Comparison of ENCODE assay signal across 13 cellular contexts in genomic region chr7:151306374-151306773, GRCh38. TPM values are rescaled to one million over a fixed set of nuclear protein-coding genes. Genes with fewer than 3 reads are reported as not detected.
DNase-seq lines count a peak whose midpoint lies in the region; ATAC-seq lines count a peak whose summit lies in the region.
"Had no signal": no experiment of that assay in that cellular context is flagged by ENCODE, and none has a peak within 500 bp of the region (broad histone marks: within the 10 kb centered on the region; RNA-seq: fewer than 3 reads in every experiment).

No MANE protein-coding gene starts in this region.

- H3K79me1 ChIP-seq in trophoblast cell (ENCODE audit: low read length), result no peaks in the 10 kb centered on the region

- no peak overlapping the region for H2AFZ ChIP-seq in trophoblast cell (ENCODE audit: insufficient read depth, low read length, poor library complexity)

- POLR2A ChIA-PET in activated CD4-positive, alpha-beta memory T cell treated with anti-CD3 and anti-CD28 coated beads, Interleukin-2, amount 10 ng/mL, durations not matched to agents 7 days and 5 days (lab: Charles Lee), result no interaction called here
- POLR2A ChIA-PET in activated CD4-positive, alpha-beta memory T cell treated with anti-CD3 and anti-CD28 coated beads for 36 hours (lab: Charles Lee), result no interaction called here

- no peaks in the 10 kb centered on the region for H3K27me3 ChIP-seq in trophoblast cell (ENCODE audit: insufficient read depth, low read length)

- H3K27ac Mint-ChIP-seq in activated CD4-positive, alpha-beta memory T cell treated with anti-CD3 and anti-CD28 coated beads, Interleukin-2, amount 10 ng/mL, durations not matched to agents 7 days and 5 days, result no peak overlapping the region
- no peak overlapping the region for H3K27ac Mint-ChIP-seq in activated CD4-positive, alpha-beta memory T cell treated with anti-CD3 and anti-CD28 coated beads for 36 hours
- H3K27ac Mint-ChIP-seq: CD8-positive, alpha-beta T cell had no signal

- peaks cover 15% of the 10 kb centered on the region for H3K27me3 Mint-ChIP-seq in activated CD4-positive, alpha-beta memory T cell treated with anti-CD3 and anti-CD28 coated beads, Interleukin-2, amount 10 ng/mL, durations not matched to agents 7 days and 5 days
- peaks cover 19% of the 10 kb centered on the region for H3K27me3 Mint-ChIP-seq in activated CD4-positive, alpha-beta memory T cell treated with anti-CD3 and anti-CD28 coated beads for 36 hours

- no peak overlapping the region for H3K27ac ChIP-seq in trophoblast cell (ENCODE audit: low read depth, low read length)
- H3K27ac ChIP-seq: 22Rv1 had no signal

- H2BK12ac ChIP-seq in trophoblast cell (ENCODE audit: low read length), result no peak overlapping the region

- intact Hi-C loops in activated CD4-positive, alpha-beta memory T cell treated with anti-CD3 and anti-CD28 coated beads for 36 hours (cut with micrococcal nuclease), result no loop called here
- intact Hi-C loops in cardiac septum (cut with DNase I) (no loop called here), Right ventricle myocardium inferior (cut with DNase I) (no loop called here)

- WGBS in trophoblast cell (ENCODE audit: extremely low coverage, insufficient coverage, insufficient read length), result no CpG with 5 or more reads among the region's 8 CpGs

- H3K79me2 ChIP-seq in trophoblast cell (ENCODE audit: control insufficient read depth, insufficient read depth, low read length, poor library complexity), result no peaks in the 10 kb centered on the region

- no peak overlapping the region for H4K8ac ChIP-seq in trophoblast cell (ENCODE audit: low read depth, low read length)

- no peaks in the 10 kb centered on the region for H3K36me3 ChIP-seq in trophoblast cell (ENCODE audit: control insufficient read depth in 1 of 2, insufficient read depth in 2 of 2, low read length in 2 of 2)
- H3K36me3 ChIP-seq: HAP-1 had no signal

- no peak overlapping the region for H3K4ac ChIP-seq in trophoblast cell (ENCODE audit: low read depth, low read length)

- no peak overlapping the region for H4K91ac ChIP-seq in trophoblast cell (ENCODE audit: low read depth, low read length)

- CTCF ChIA-PET in activated CD4-positive, alpha-beta memory T cell treated with anti-CD3 and anti-CD28 coated beads, Interleukin-2, amount 10 ng/mL, durations not matched to agents 7 days and 5 days (lab: Charles Lee), result interaction anchor here (1.1 to 3.5 kb wide), 5 partner anchors 9 to 183 kb away, joined by 3 to 22 read pairs (median 5); no protein-coding TSS in a partner anchor
- CTCF ChIA-PET in activated CD4-positive, alpha-beta memory T cell treated with anti-CD3 and anti-CD28 coated beads for 36 hours (lab: Charles Lee), result interaction anchor here (1.0 to 2.0 kb wide), 4 partner anchors 9 to 182 kb away, joined by 3 to 9 read pairs (median 5); no protein-coding TSS in a partner anchor

- H3K9me3 ChIP-seq in trophoblast cell (ENCODE audit: insufficient read depth, low read depth, low read length), result peaks cover 6% of the 10 kb centered on the region

- H3K14ac ChIP-seq in trophoblast cell (ENCODE audit: low read length), result no peak overlapping the region

- no peak overlapping the region for H2BK120ac ChIP-seq in trophoblast cell (ENCODE audit: insufficient read depth, low read length, poor library complexity)

- DNase-seq in activated CD4-positive, alpha-beta memory T cell treated with anti-CD3 and anti-CD28 coated beads, Interleukin-2, amount 10 ng/mL, durations not matched to agents 7 days and 5 days, result peak; percentile 15
- no peak for DNase-seq in activated CD4-positive, alpha-beta memory T cell treated with anti-CD3 and anti-CD28 coated beads for 36 hours
- DNase-seq in cardiac septum (ENCODE audit: low spot score) (peak; percentile 55), Right ventricle myocardium inferior (ENCODE audit: missing footprints) (no peak), left lobe of liver (ENCODE audit: low spot score) (peak; percentile 8), T-helper 2 cell (no peak), trophoblast cell (no peak)
- DNase-seq: CD8-positive, alpha-beta T cell; COR-L47; DND-41; GDM1 had no signal

- H3K4me1 ChIP-seq in trophoblast cell (ENCODE audit: control insufficient read depth in 1 of 2, insufficient read depth in 2 of 2, low read length in 2 of 2), result peaks cover 3% of the 10 kb centered on the region in 2 experiments

- H2BK5ac ChIP-seq in trophoblast cell (ENCODE audit: low read depth, low read length, poor library complexity), result no peak overlapping the region

- peaks cover 13% of the 10 kb centered on the region for H3K4me1 Mint-ChIP-seq in activated CD4-positive, alpha-beta memory T cell treated with anti-CD3 and anti-CD28 coated beads, Interleukin-2, amount 10 ng/mL, durations not matched to agents 7 days and 5 days
- H3K4me1 Mint-ChIP-seq in activated CD4-positive, alpha-beta memory T cell treated with anti-CD3 and anti-CD28 coated beads for 36 hours (ENCODE audit: low read depth), result peaks cover 12% of the 10 kb centered on the region

- no peak overlapping the region for H3K4me2 ChIP-seq in trophoblast cell (ENCODE audit: low read length)

- no peak overlapping the region for H4K12ac ChIP-seq in trophoblast cell (ENCODE audit: low read depth, low read length)

- no peak for ATAC-seq in Right ventricle myocardium inferior
- no peak for ATAC-seq in left lobe of liver
- ATAC-seq: CD8-positive, alpha-beta T cell had no signal

- H3K4me3 ChIP-seq in trophoblast cell (ENCODE audit: low read depth, low read length), result no peak overlapping the region
- H3K4me3 ChIP-seq: HAP-1 had no signal

- no peak overlapping the region for H2AK5ac ChIP-seq in trophoblast cell (ENCODE audit: low read length)

- H3K23ac ChIP-seq in trophoblast cell (ENCODE audit: low read length), result no peak overlapping the region

- H3K4me3 Mint-ChIP-seq in activated CD4-positive, alpha-beta memory T cell treated with anti-CD3 and anti-CD28 coated beads, Interleukin-2, amount 10 ng/mL, durations not matched to agents 7 days and 5 days, result no peak overlapping the region
- H3K4me3 Mint-ChIP-seq in activated CD4-positive, alpha-beta memory T cell treated with anti-CD3 and anti-CD28 coated beads for 36 hours, result no peak overlapping the region
- H3K4me3 Mint-ChIP-seq: CD8-positive, alpha-beta T cell had no signal

- H3K36me3 Mint-ChIP-seq in activated CD4-positive, alpha-beta memory T cell treated with anti-CD3 and anti-CD28 coated beads, Interleukin-2, amount 10 ng/mL, durations not matched to agents 7 days and 5 days (ENCODE audit: low read depth), result no peaks in the 10 kb centered on the region
- H3K36me3 Mint-ChIP-seq in activated CD4-positive, alpha-beta memory T cell treated with anti-CD3 and anti-CD28 coated beads for 36 hours, result no peaks in the 10 kb centered on the region
- H3K36me3 Mint-ChIP-seq: CD8-positive, alpha-beta T cell had no signal

- H3K9ac ChIP-seq in trophoblast cell (ENCODE audit: low read length), result no peak overlapping the region

- H3K9me3 Mint-ChIP-seq in activated CD4-positive, alpha-beta memory T cell treated with anti-CD3 and anti-CD28 coated beads, Interleukin-2, amount 10 ng/mL, durations not matched to agents 7 days and 5 days, result peaks cover 3% of the 10 kb centered on the region
- H3K9me3 Mint-ChIP-seq in activated CD4-positive, alpha-beta memory T cell treated with anti-CD3 and anti-CD28 coated beads for 36 hours, result peaks cover 8% of the 10 kb centered on the region
- H3K9me3 Mint-ChIP-seq: CD8-positive, alpha-beta T cell had no signal

- H3K18ac ChIP-seq in trophoblast cell (ENCODE audit: low read length), result no peak overlapping the region

RNA-seq across cellular contexts. Expression of gene NUB1, which starts 35.2 kb away (rescaled TPM):
- 10 to 100 TPM; 62.1 to 67.3 TPM for total RNA-seq in activated CD4-positive, alpha-beta memory T cell treated with anti-CD3 and anti-CD28 coated beads, Interleukin-2, amount 10 ng/mL, durations not matched to agents 7 days and 5 days
- 10 to 100 TPM; 48.0 to 48.6 TPM for total RNA-seq in activated CD4-positive, alpha-beta memory T cell treated with anti-CD3 and anti-CD28 coated beads for 36 hours
- total RNA-seq in cardiac septum (32.6 TPM), Right ventricle myocardium inferior (31.3 TPM), left lobe of liver (19.0 TPM)
- polyA plus RNA-seq in trophoblast cell (2013), result 43.0 and 47.0 TPM in 2 replicates

RNA-seq across cellular contexts. Expression of gene SMARCD3, which starts 57.9 kb away (rescaled TPM):
- total RNA-seq in activated CD4-positive, alpha-beta memory T cell treated with anti-CD3 and anti-CD28 coated beads, Interleukin-2, amount 10 ng/mL, durations not matched to agents 7 days and 5 days, result 1 to 10 TPM; 1.5 to 2.7 TPM
- total RNA-seq in activated CD4-positive, alpha-beta memory T cell treated with anti-CD3 and anti-CD28 coated beads for 36 hours, result 1 to 10 TPM; 4.4 to 5.5 TPM
- total RNA-seq in cardiac septum (112 TPM), Right ventricle myocardium inferior (110 TPM), left lobe of liver (2.2 TPM)
- polyA plus RNA-seq in trophoblast cell (2013), result 11.3 and 11.7 TPM in 2 replicates

Comparison
In these comparisons a context has a peak if more than half of its experiments do, and no peak if none do; other contexts are left out.
1. DNase-seq: peak in activated CD4-positive, alpha-beta memory T cell treated with anti-CD3 and anti-CD28 coated beads, Interleukin-2, amount 10 ng/mL, durations not matched to agents 7 days and 5 days (single experiment), cardiac septum (single experiment) and left lobe of liver (single experiment); none in activated CD4-positive, alpha-beta memory T cell treated with anti-CD3 and anti-CD28 coated beads for 36 hours (single experiment), Right ventricle myocardium inferior (single experiment), T-helper 2 cell (0 of 5) and trophoblast cell (0 of 2).
2. RNA of gene SMARCD3, which starts 57.9 kb away (total RNA-seq): 112 TPM in cardiac septum (single experiment) and 110 TPM in Right ventricle myocardium inferior (single experiment); 4.4 to 5.5 TPM in activated CD4-positive, alpha-beta memory T cell treated with anti-CD3 and anti-CD28 coated beads for 36 hours, 1.5 to 2.7 TPM in activated CD4-positive, alpha-beta memory T cell treated with anti-CD3 and anti-CD28 coated beads, Interleukin-2, amount 10 ng/mL, durations not matched to agents 7 days and 5 days and 2.2 TPM in left lobe of liver (single experiment); every median in the first group is over 10 times any median in the second.